ENCODE assay signal across 8 cellular contexts in the genomic region with DNA sequence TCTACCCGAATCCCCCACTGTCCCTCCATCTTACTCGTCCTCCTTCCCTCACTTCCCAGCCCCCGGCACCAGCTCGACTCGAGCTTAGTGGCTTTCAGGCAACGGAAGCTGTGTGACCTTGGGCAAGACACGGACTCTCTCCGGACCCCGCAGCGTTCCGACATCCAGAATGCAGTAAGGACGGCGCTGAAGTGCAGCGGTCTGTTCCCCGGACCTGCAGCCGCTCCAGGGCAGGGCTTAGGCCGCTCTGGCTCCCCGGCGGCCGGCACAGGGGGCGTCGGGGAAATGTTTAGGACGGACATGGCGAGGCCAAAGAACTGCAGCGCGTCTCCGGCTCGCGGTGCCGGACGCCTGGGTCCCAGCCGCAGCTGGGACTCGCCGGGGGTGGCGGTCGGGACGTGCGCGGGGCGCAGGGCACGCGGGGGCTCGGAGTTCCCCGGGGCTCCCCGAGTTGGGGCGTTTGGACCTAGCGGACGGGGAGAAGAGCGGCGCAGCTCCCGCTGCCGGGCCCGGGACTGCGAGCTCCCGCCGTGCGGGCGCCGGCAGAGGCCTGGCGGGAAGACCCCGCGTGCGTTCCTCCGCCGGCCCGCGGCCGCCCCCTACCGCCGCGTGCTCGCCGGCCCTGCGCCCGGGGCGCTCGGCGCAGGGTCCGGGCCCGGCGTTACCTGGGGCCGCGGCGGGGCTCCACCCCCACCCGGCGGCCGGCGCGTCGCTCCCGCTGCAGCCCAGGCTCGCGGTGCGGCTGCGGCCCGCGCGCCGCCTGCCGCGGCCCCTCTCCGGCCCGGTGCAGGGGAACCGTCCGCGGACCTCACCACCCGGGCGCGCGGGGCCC. TPM values are rescaled to one million over a fixed set of nuclear protein-coding genes. Genes with fewer than 3 reads are reported as not detected.
DNase-seq lines count a peak whose midpoint lies in the region; ATAC-seq, FAIRE-seq and TF ChIP-seq lines count a peak whose summit lies in the region.

No MANE protein-coding gene starts in this region.

- in situ Hi-C loops in ACHN (cut with HindIII; ENCODE audit: low pct_ligation_motif_present, low pct_unique_long_range_greater_than_20kb, low sequenced_read_pairs) (no loop called here), HepG2 (cut with HindIII; ENCODE audit: extremely low pct_ligation_motif_present, low pct_unique_long_range_greater_than_20kb) (loop anchor here (25.0 kb wide), 1 partner anchor 819 kb away; a partner anchor contains a TSS)

- H3K36me3 ChIP-seq in OCI-LY3 (replicated peaks; ENCODE audit: low read depth, low read length) (no peaks in the 10 kb centered on the region), bronchial epithelial cell (ENCODE audit: control insufficient read depth, insufficient read depth, low read length) (no peaks in the 10 kb centered on the region), HepG2 (replicated peaks in 1 of 2; ENCODE audit: control insufficient read depth in 1 of 2, insufficient read depth in 2 of 2, low read length in 2 of 2) (no peaks in the 10 kb centered on the region), thyroid gland (no peaks in the 10 kb centered on the region)

- H3K4me2 ChIP-seq in OCI-LY3 (ENCODE audit: low read length): peak overlapping the region; percentile 100
- H3K4me2 ChIP-seq in HepG2 (ENCODE audit: low read depth, low read length): peak overlapping the region; percentile 93

- peak; percentile 43 for DNase-seq in ACHN
- peak; percentile 67 for DNase-seq in GM12865 (ENCODE audit: low read depth)
- no peak for DNase-seq in bronchial epithelial cell (ENCODE audit: low read depth)
- DNase-seq in HepG2 (ENCODE audit: low spot score): no peak
- peak; percentile 25 to 28 for DNase-seq in thyroid gland
- DNase-seq in COR-L47 (lab: John Stamatoyannopoulos, UW): no peak

- TF ChIP-seq POLR2A in HepG2 (IDR thresholded peaks at IDR 0.05; ENCODE audit: insufficient read depth in 1 of 2, low read depth in 2 of 2, low read length in 2 of 2) (no peak), thyroid gland (IDR thresholded peaks at IDR 0.05) (no peak)

- H3K27me3 ChIP-seq in OCI-LY3 (ENCODE audit: low read depth, low read length) (no peaks in the 10 kb centered on the region), bronchial epithelial cell (ENCODE audit: control insufficient read depth, insufficient read depth, low read length) (no peaks in the 10 kb centered on the region), HepG2 (ENCODE audit: control insufficient read depth in 1 of 2, insufficient read depth in 2 of 2, low read length in 2 of 2) (no peaks in the 10 kb centered on the region), thyroid gland (no peaks in the 10 kb centered on the region)

- H3K27ac ChIP-seq in OCI-LY3 (ENCODE audit: low read length) (peak overlapping the region; percentile 16; the same call in 1 of the 2 replicates), HepG2 (ENCODE audit: extremely low read length, insufficient read depth, low read length) (peak overlapping the region; percentile 14), thyroid gland (peak overlapping the region in 2 of 3 donors; percentile 50 to 59)

- H4K20me1 ChIP-seq in OCI-LY3 (ENCODE audit: insufficient read depth, low read length) (no peaks in the 10 kb centered on the region), HepG2 (ENCODE audit: insufficient read depth, low read length) (no peaks in the 10 kb centered on the region)

- peak overlapping the region; percentile 96 for H2AFZ ChIP-seq in OCI-LY3 (ENCODE audit: low read depth, low read length)
- no peak overlapping the region for H2AFZ ChIP-seq in HepG2 (ENCODE audit: low read length)

- intact Hi-C loops in HepG2 (cut with micrococcal nuclease; ENCODE audit: unreplicated experiment) (no loop called here), thyroid gland (cut with DNase I) (loop anchor here (5.0 to 10.0 kb wide), 2 partner anchors 98 to 126 kb away; a partner anchor contains a TSS)

- POLR2A ChIA-PET in HepG2 (lab: Yijun Ruan, JAX): interaction anchor here (1.2 to 9.7 kb wide), 5 partner anchors 6 to 544 kb away, joined by 3 to 212 read pairs (median 4); a partner anchor contains a TSS

- H3K79me2 ChIP-seq in OCI-LY3 (ENCODE audit: low read length) (no peaks in the 10 kb centered on the region; the same call in 1 of the 2 replicates), HepG2 (ENCODE audit: insufficient read depth, low read length) (no peaks in the 10 kb centered on the region)

- ATAC-seq in HG02763 (IDR thresholded peaks at IDR 0.05; ENCODE audit: unreplicated experiment): peak; percentile 45
- ATAC-seq in HepG2: peak; percentile 32

- H3K9me3 ChIP-seq in OCI-LY3 (ENCODE audit: insufficient read depth, low read length): no peaks in the 10 kb centered on the region
- H3K9me3 ChIP-seq in HepG2 (ENCODE audit: low read length): no peaks in the 10 kb centered on the region
- no peaks in the 10 kb centered on the region for H3K9me3 ChIP-seq in thyroid gland

- peak; percentile 28 for TF ChIP-seq CTCF in GM12865 (IDR thresholded peaks at IDR 0.05; ENCODE audit: insufficient read depth, low read depth, low read length, missing control alignments)
- TF ChIP-seq CTCF in OCI-LY3 (IDR thresholded peaks at IDR 0.05; ENCODE audit: low read depth, low read length): no peak
- peak; percentile 5 for TF ChIP-seq CTCF in bronchial epithelial cell (IDR thresholded peaks at IDR 0.05; ENCODE audit: insufficient read depth, low read length, severe bottlenecking)
- peak; percentile 21; the same call in 1 of the 2 replicates for TF ChIP-seq CTCF in HepG2 (CRISPR knock-in tag; IDR thresholded peaks at IDR 0.05)
- TF ChIP-seq CTCF in thyroid gland (IDR thresholded peaks at IDR 0.05): peak in 3 of 6 experiments; percentile 19 to 45 (median 31)

- CTCF ChIA-PET in HepG2 (lab: Yijun Ruan, JAX; ENCODE audit: low intra/inter-chr PET ratio, low total read pairs): no interaction called here

- TF ChIP-seq RAD21 in HepG2 (CRISPR knock-in tag; IDR thresholded peaks at IDR 0.05): peak; percentile 56

- BruUV-seq in HepG2 (replicated peaks; lab: Mats Ljungman, UMichigan): no TSS peak

- FAIRE-seq in bronchial epithelial cell (lab: Jason Lieb, UNC) (no peak), HepG2 (lab: Jason Lieb, UNC) (no peak)

- H3K4me1 ChIP-seq in OCI-LY3 (ENCODE audit: low read length) (peaks cover 29% of the 10 kb centered on the region), HepG2 (ENCODE audit: insufficient read depth, low read length) (peaks cover 84% of the 10 kb centered on the region), thyroid gland (peaks cover 8 to 27% of the 10 kb centered on the region in 2 donors)

- H3K4me3 ChIP-seq in GM12865 (ENCODE audit: low read depth, low read length): peak overlapping the region; percentile 81
- peak overlapping the region; percentile 98 for H3K4me3 ChIP-seq in OCI-LY3 (ENCODE audit: low read length)
- H3K4me3 ChIP-seq in bronchial epithelial cell (ENCODE audit: low read depth, low read length): peak overlapping the region; percentile 50
- peak overlapping the region; percentile 67 to 77 (median 72) for H3K4me3 ChIP-seq in HepG2 (replicated peaks in 1 of 3; ENCODE audit: insufficient read depth in 1 of 3, low read depth in 2 of 3, low read length in 3 of 3)
- peak overlapping the region; percentile 4 to 50 (median 42) for H3K4me3 ChIP-seq in thyroid gland (replicated peaks in 1 of 3)

- no peak for TF ChIP-seq EP300 in HepG2 (IDR thresholded peaks at IDR 0.05; ENCODE audit: low read depth in 2 of 2, low read length in 2 of 2)
- no peak for TF ChIP-seq EP300 in HepG2 (CRISPR knock-in tag; IDR thresholded peaks at IDR 0.05; ENCODE audit: borderline replicate concordance)

- H3K9ac ChIP-seq in OCI-LY3 (ENCODE audit: low read length) (peak overlapping the region; percentile 94), HepG2 (ENCODE audit: insufficient read depth, low read depth, low read length) (peak overlapping the region; percentile 74)

- 0% methylated on average over 12 of the region's 110 CpGs for WGBS in HepG2 (ENCODE audit: low lambda C conversion rate)
- WGBS in thyroid gland, 2 donors: 4 to 8% methylated on average over 30 to 33 of the region's 110 CpGs

RNA-seq across cellular contexts. Expression of a gene that starts 5.6 kb away (rescaled TPM):
- 2.1 and 3.6 TPM in 2 replicates for total RNA-seq in bronchial epithelial cell
- total RNA-seq in HepG2 (2016; rRNA removed; fragmentation: Illumina TruSeq; extraction: Trizol): 5.1 and 9.2 TPM in 2 replicates
- total RNA-seq in HepG2 (2016; cell fraction: cytosol; rRNA removed; fragmentation: Illumina TruSeq; extraction: Trizol; ENCODE audit: low read depth): 7.2 and 9.4 TPM in 2 replicates
- 4.4 and 8.7 TPM in 2 replicates for total RNA-seq in HepG2 (2016; cell fraction: insoluble cytoplasmic fraction; rRNA removed; fragmentation: Illumina TruSeq; extraction: Trizol)
- total RNA-seq in HepG2 (2016; cell fraction: membrane; rRNA removed; fragmentation: Illumina TruSeq; extraction: Trizol): 7.2 and 9.8 TPM in 2 replicates
- total RNA-seq in HepG2 (2016; cell fraction: nucleus; rRNA removed; fragmentation: Illumina TruSeq; extraction: Trizol): 9.4 and 17.1 TPM in 2 replicates
- polyA plus RNA-seq in HepG2 (2011; rRNA removed): 16.8 and 19.1 TPM in 2 replicates
- 6.8 and 9.5 TPM in 2 replicates for polyA plus RNA-seq in HepG2 (2011; cell fraction: cytosol; rRNA removed)
- 134 and 149 TPM in 2 replicates for polyA plus RNA-seq in HepG2 (2011; cell fraction: nucleus; rRNA removed)
- polyA plus RNA-seq in HepG2 (2012): 37.8 and 52.8 TPM in 2 replicates
- 2.3 and 2.5 TPM in 2 replicates for polyA plus RNA-seq in HepG2 (2016; cell fraction: cytosol; fragmentation: Illumina TruSeq; extraction: Trizol; ENCODE audit: low read depth)
- polyA plus RNA-seq in HepG2 (2016; cell fraction: insoluble cytoplasmic fraction; fragmentation: Illumina TruSeq; extraction: Trizol; ENCODE audit: low read depth): 15.8 and 20.6 TPM in 2 replicates
- 9.4 and 9.7 TPM in 2 replicates for polyA plus RNA-seq in HepG2 (2016; cell fraction: membrane; fragmentation: Illumina TruSeq; extraction: Trizol; ENCODE audit: low read depth)
- 52.0 and 60.3 TPM in 2 replicates for polyA plus RNA-seq in HepG2 (2016; cell fraction: nucleus; fragmentation: Illumina TruSeq; extraction: Trizol; ENCODE audit: insufficient read depth, low read depth)
- polyA minus RNA-seq in HepG2 (2011; rRNA and poly(A)+ RNA removed; ENCODE audit: low replicate concordance): 18.3 and 21.3 TPM in 2 replicates
- polyA minus RNA-seq in HepG2 (2011; cell fraction: cytosol; rRNA and poly(A)+ RNA removed): 16.1 and 19.0 TPM in 2 replicates
- polyA minus RNA-seq in HepG2 (2011; cell fraction: nucleus; rRNA and poly(A)+ RNA removed): 28.3 and 33.1 TPM in 2 replicates
- 10 to 100 TPM; 12.1 to 27.3 (median 22.4) TPM for total RNA-seq in thyroid gland

RNA-seq across cellular contexts. Expression of a gene that starts 6.3 kb away (rescaled TPM):
- total RNA-seq in bronchial epithelial cell: under 0.01 TPM in 2 replicates
- total RNA-seq in HepG2 (2016; rRNA removed; fragmentation: Illumina TruSeq; extraction: Trizol): 7.8 and 17.9 TPM in 2 replicates
- 3.8 and 4.0 TPM in 2 replicates for total RNA-seq in HepG2 (2016; cell fraction: cytosol; rRNA removed; fragmentation: Illumina TruSeq; extraction: Trizol; ENCODE audit: low read depth)
- 5.3 and 18.3 TPM in 2 replicates for total RNA-seq in HepG2 (2016; cell fraction: insoluble cytoplasmic fraction; rRNA removed; fragmentation: Illumina TruSeq; extraction: Trizol)
- 7.4 and 8.2 TPM in 2 replicates for total RNA-seq in HepG2 (2016; cell fraction: membrane; rRNA removed; fragmentation: Illumina TruSeq; extraction: Trizol)
- total RNA-seq in HepG2 (2016; cell fraction: nucleus; rRNA removed; fragmentation: Illumina TruSeq; extraction: Trizol): 19.1 and 22.7 TPM in 2 replicates
- 20.9 and 27.3 TPM in 2 replicates for polyA plus RNA-seq in HepG2 (2011; rRNA removed)
- 14.0 and 14.6 TPM in 2 replicates for polyA plus RNA-seq in HepG2 (2011; cell fraction: cytosol; rRNA removed)
- 70.0 and 99.3 TPM in 2 replicates for polyA plus RNA-seq in HepG2 (2011; cell fraction: nucleus; rRNA removed)
- 15.8 and 16.5 TPM in 2 replicates for polyA plus RNA-seq in HepG2 (2012)
- 2.7 and 3.5 TPM in 2 replicates for polyA plus RNA-seq in HepG2 (2016; cell fraction: cytosol; fragmentation: Illumina TruSeq; extraction: Trizol; ENCODE audit: low read depth)
- 6.8 and 7.1 TPM in 2 replicates for polyA plus RNA-seq in HepG2 (2016; cell fraction: insoluble cytoplasmic fraction; fragmentation: Illumina TruSeq; extraction: Trizol; ENCODE audit: low read depth)
- polyA plus RNA-seq in HepG2 (2016; cell fraction: membrane; fragmentation: Illumina TruSeq; extraction: Trizol; ENCODE audit: low read depth): 4.6 and 6.1 TPM in 2 replicates
- 48.7 and 52.7 TPM in 2 replicates for polyA plus RNA-seq in HepG2 (2016; cell fraction: nucleus; fragmentation: Illumina TruSeq; extraction: Trizol; ENCODE audit: insufficient read depth, low read depth)
- polyA minus RNA-seq in HepG2 (2011; rRNA and poly(A)+ RNA removed; ENCODE audit: low replicate concordance): 0.07 and 41.0 TPM in 2 replicates
- polyA minus RNA-seq in HepG2 (2011; cell fraction: cytosol; rRNA and poly(A)+ RNA removed): 12.1 and 12.2 TPM in 2 replicates
- polyA minus RNA-seq in HepG2 (2011; cell fraction: nucleus; rRNA and poly(A)+ RNA removed): 15.5 and 15.7 TPM in 2 replicates
- total RNA-seq in thyroid gland: under 1 TPM in 1 of 4 donors, not detected in 3; 0.11 TPM

Comparison
In these comparisons a context has a peak if more than half of its experiments do, and no peak if none do; other contexts are left out.
1. DNase-seq: peak in ACHN (single experiment), GM12865 (single experiment) and thyroid gland (2 of 2); none in bronchial epithelial cell (single experiment), HepG2 (single experiment) and COR-L47 (single experiment).
2. H3K4me3 ChIP-seq: peak in every context shown above with its lines; median percentile 98 in OCI-LY3; 81 in GM12865; 72 in HepG2; 50 in bronchial epithelial cell; 42 in thyroid gland.
3. Peak in every context shown above with its lines, with median percentiles within 50 percentile points of each other: H3K27ac ChIP-seq.